1 cellular context compared by ENCODE assay signal in the genomic region with DNA sequence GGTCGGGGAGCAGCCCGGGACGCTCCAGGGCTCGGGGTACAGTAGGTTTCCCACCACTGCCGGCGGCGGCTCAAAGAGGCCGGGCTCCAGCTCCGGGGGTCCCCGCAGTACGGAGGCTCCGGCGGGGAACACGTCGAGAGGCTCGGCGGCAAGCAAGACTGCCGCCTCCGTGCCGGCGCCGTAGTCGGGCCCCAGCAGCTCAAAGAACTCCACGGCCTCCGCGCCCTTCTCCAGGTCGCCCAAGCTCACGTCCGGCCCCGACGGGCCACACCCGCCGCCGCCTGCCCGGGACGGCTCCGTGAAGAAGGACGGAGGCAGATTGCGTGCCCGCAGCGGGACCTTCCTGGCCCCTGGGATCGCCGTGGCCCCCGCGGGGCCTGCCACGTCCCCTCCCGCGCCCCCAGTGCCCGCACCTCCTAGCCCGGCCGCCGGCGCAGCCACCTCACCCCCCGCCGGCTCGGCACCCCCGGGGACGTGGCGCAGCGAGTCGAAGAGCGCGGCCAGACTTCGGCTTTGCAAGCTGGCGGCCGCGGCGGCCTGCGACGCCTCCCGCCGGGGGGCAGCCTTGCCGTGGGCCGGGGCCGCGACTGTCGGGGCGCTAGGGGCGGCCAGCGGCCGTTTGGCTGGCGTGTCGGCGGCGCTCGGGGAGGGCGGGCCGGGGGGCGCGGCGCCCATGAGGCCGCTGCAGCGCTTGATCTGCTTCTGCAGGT.
TF ChIP-seq lines count a peak whose summit lies in the region.

No MANE protein-coding gene starts in this region.

TF ChIP-seq in GM12878, 131 proteins besides CTCF, POLR2A, EP300 and RAD21:
- TF ChIP-seq PML (IDR thresholded peaks at IDR 0.05; ENCODE audit: low read length) (no peak), SREBF2 (IDR thresholded peaks at IDR 0.05; ENCODE audit: low read length) (no peak), NRF1 (conservative IDR thresholded peaks at IDR 0.05; ENCODE audit: low read depth, low read length) (no peak), EGR1 (IDR thresholded peaks at IDR 0.05; ENCODE audit: borderline replicate concordance in 1 of 2, low read depth in 2 of 2, low read length in 2 of 2) (no peak), ZNF622 (IDR thresholded peaks at IDR 0.05) (no peak), YBX1 (IDR thresholded peaks at IDR 0.05) (no peak), RFX5 (IDR thresholded peaks at IDR 0.05; ENCODE audit: low read depth, low read length) (no peak), CEBPB (IDR thresholded peaks at IDR 0.05; ENCODE audit: borderline replicate concordance in 1 of 2, low read depth in 2 of 2, low read length in 2 of 2) (no peak)
- TF ChIP-seq, protein P1, sequence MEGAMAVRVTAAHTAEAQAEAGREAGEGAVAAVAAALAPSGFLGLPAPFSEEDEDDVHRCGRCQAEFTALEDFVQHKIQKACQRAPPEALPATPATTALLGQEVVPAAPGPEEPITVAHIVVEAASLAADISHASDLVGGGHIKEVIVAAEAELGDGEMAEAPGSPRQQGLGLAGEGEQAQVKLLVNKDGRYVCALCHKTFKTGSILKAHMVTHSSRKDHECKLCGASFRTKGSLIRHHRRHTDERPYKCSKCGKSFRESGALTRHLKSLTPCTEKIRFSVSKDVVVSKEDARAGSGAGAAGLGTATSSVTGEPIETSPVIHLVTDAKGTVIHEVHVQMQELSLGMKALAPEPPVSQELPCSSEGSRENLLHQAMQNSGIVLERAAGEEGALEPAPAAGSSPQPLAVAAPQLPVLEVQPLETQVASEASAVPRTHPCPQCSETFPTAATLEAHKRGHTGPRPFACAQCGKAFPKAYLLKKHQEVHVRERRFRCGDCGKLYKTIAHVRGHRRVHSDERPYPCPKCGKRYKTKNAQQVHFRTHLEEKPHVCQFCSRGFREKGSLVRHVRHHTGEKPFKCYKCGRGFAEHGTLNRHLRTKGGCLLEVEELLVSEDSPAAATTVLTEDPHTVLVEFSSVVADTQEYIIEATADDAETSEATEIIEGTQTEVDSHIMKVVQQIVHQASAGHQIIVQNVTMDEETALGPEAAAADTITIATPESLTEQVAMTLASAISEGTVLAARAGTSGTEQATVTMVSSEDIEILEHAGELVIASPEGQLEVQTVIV (IDR thresholded peaks at IDR 0.05; ENCODE audit: borderline replicate concordance, partially characterized antibody), result no peak
